In the genomic region with DNA sequence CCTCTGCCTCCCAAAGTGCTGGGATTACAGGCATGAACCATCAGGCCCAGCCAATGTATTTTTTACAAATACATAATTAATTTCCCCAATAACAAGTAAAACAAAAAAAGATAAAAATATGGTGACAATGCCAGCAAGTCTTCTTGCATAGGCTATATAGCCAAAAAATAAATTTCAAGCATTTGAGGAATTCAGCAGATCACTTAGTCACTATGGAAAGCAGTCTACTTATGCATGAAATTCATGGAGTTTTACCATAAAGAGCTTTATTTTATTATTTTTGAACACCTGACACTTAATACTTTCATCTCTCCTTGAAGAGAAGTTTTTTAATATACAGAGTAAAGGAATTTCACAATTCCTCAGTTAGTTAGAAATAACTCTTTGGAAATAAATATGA, we compare ENCODE assay signal across 21 cellular contexts. TPM values are rescaled to one million over a fixed set of nuclear protein-coding genes. Genes with fewer than 3 reads are reported as not detected.
DNase-seq lines count a peak whose midpoint lies in the region; ATAC-seq, FAIRE-seq and TF ChIP-seq lines count a peak whose summit lies in the region.
"Had no signal": no experiment of that assay in that cellular context is flagged by ENCODE, and none has a peak within 500 bp of the region (broad histone marks: within the 10 kb centered on the region; RNA-seq: fewer than 3 reads in every experiment).

No MANE protein-coding gene starts in this region.

- TF ChIP-seq RAD21 in IMR-90 (IDR thresholded peaks at IDR 0.05; ENCODE audit: low read length) (no peak), GM12878 (IDR thresholded peaks at IDR 0.05; ENCODE audit: insufficient read depth, low read depth, low read length) (no peak)

- no peaks in the 10 kb centered on the region; the same call in 1 of the 2 replicates for H3K36me3 ChIP-seq in IMR-90 (ENCODE audit: control insufficient read depth, insufficient read depth, low read length)
- H3K36me3 ChIP-seq in GM12878 (ENCODE audit: control insufficient read depth in 2 of 2, insufficient read depth in 2 of 2, low read length in 1 of 2): peaks cover 0 to 4% of the 10 kb centered on the region in 2 experiments; a peak in 3 of 4 replicates
- H3K36me3 ChIP-seq: Peyer's patch had no signal

- no peak for FAIRE-seq in GM12878 (lab: Jason Lieb, UNC)
- FAIRE-seq: HTR-8/SVneo had no signal

- H2BK120ac ChIP-seq in IMR-90 (ENCODE audit: low read depth, low read length): no peak overlapping the region

- peak overlapping the region; percentile 67 for H2BK5ac ChIP-seq in IMR-90 (ENCODE audit: low read depth, low read length, poor library complexity, severe bottlenecking)

- no TSS peak for BruUV-seq in IMR-90 (replicated peaks; lab: Mats Ljungman, UMichigan)
- BruUV-seq in GM12878 (replicated peaks; lab: Mats Ljungman, UMichigan): no TSS peak

- no peak for TF ChIP-seq POLR2A in IMR-90 (IDR thresholded peaks at IDR 0.05; ENCODE audit: low read depth, low read length)
- no peak for TF ChIP-seq POLR2A in GM12878 (IDR thresholded peaks at IDR 0.05; ENCODE audit: low read depth, low read length)
- no peak for TF ChIP-seq POLR2A in erythroblast (IDR thresholded peaks at IDR 0.05; ENCODE audit: low read length)

- no peak for TF ChIP-seq EP300 in GM12878 (IDR thresholded peaks at IDR 0.05; ENCODE audit: borderline replicate concordance in 1 of 2, control insufficient read depth in 1 of 2, low read depth in 2 of 2, low read length in 2 of 2)

- H3K4me1 ChIP-seq in IMR-90 (ENCODE audit: control insufficient read depth, insufficient read depth, low read length) (peaks cover 6% of the 10 kb centered on the region; the same call in 1 of the 2 replicates), GM12878 (ENCODE audit: control insufficient read depth, insufficient read depth, low read length) (no peaks in the 10 kb centered on the region)
- H3K4me1 ChIP-seq: Peyer's patch had no signal

- H3K27me3 ChIP-seq in IMR-90 (ENCODE audit: control insufficient read depth, insufficient read depth, low read length): no peaks in the 10 kb centered on the region
- no peaks in the 10 kb centered on the region for H3K27me3 ChIP-seq in GM12878 (replicated peaks in 1 of 2; ENCODE audit: control insufficient read depth in 2 of 2, insufficient read depth in 2 of 2, low read length in 1 of 2)
- H3K27me3 ChIP-seq: MG63, Peyer's patch had no signal

- no peak overlapping the region for H4K91ac ChIP-seq in IMR-90 (ENCODE audit: insufficient read depth, low read depth, low read length)

- SMC1A ChIA-PET in GM12878 (lab: Charles Lee; ENCODE audit: uncharacterized antibody, unreplicated experiment): interaction anchor here (0.6 kb wide), 1 partner anchor 30 kb away, joined by 3 read pairs; no protein-coding TSS in a partner anchor

- H3K4me3 ChIP-seq in AG10803 (ENCODE audit: low read length): no peak overlapping the region
- no peak overlapping the region for H3K4me3 ChIP-seq in IMR-90 (ENCODE audit: insufficient read depth, low read depth, low read length)
- no peak overlapping the region for H3K4me3 ChIP-seq in GM12878
- H3K4me3 ChIP-seq in fibroblast of the aortic adventitia (ENCODE audit: low read depth, low read length): no peak overlapping the region
- H3K4me3 ChIP-seq: MG63, Peyer's patch had no signal

- H2AK9ac ChIP-seq in IMR-90 (replicated peaks; ENCODE audit: low read depth, low read length, poor library complexity): no peak overlapping the region

- no peak overlapping the region for H3K18ac ChIP-seq in IMR-90 (ENCODE audit: low read depth, low read length)

- H3K27ac ChIP-seq in IMR-90 (ENCODE audit: insufficient read depth, low read length): peak overlapping the region; percentile 38; the same call in 1 of the 2 replicates
- no peak overlapping the region for H3K27ac ChIP-seq in GM12878 (ENCODE audit: control insufficient read depth, insufficient read depth)
- H3K27ac ChIP-seq: HL-60, Peyer's patch had no signal

- intact Hi-C loops in IMR-90 (cut with micrococcal nuclease): no loop called here
- intact Hi-C loops in GM12878 (cut with micrococcal nuclease; ENCODE audit: unreplicated experiment): no loop called here

- POLR2A ChIA-PET in IMR-90 (lab: Charles Lee; ENCODE audit: unreplicated experiment) (no interaction called here), GM12878 (lab: Charles Lee) (interaction anchor here (0.6 kb wide), 1 partner anchor 94 kb away, joined by 5 read pairs; no protein-coding TSS in a partner anchor)

- H3K9me3 ChIP-seq in IMR-90 (ENCODE audit: control insufficient read depth, insufficient read depth, low read length) (no peaks in the 10 kb centered on the region), GM12878 (replicated peaks; ENCODE audit: control insufficient read depth, insufficient read depth, low read length) (no peaks in the 10 kb centered on the region)
- H3K9me3 ChIP-seq: MG63, Peyer's patch had no signal

- H3K79me2 ChIP-seq in GM12878 (ENCODE audit: control insufficient read depth, insufficient read depth, low read length): no peaks in the 10 kb centered on the region

- H2BK15ac ChIP-seq in IMR-90 (ENCODE audit: low read depth, low read length): no peak overlapping the region; the same call in 2 of the 3 replicates

- H3K9ac ChIP-seq in IMR-90 (ENCODE audit: low read depth, low read length): no peak overlapping the region
- no peak overlapping the region for H3K9ac ChIP-seq in GM12878 (ENCODE audit: control insufficient read depth, insufficient read depth, low read length)

- peak overlapping the region; percentile 55; the same call in 1 of the 2 replicates for H4K5ac ChIP-seq in IMR-90 (ENCODE audit: low read depth, low read length)

- no peak overlapping the region for H3K23ac ChIP-seq in IMR-90 (ENCODE audit: low read depth, low read length)

- H2BK20ac ChIP-seq in IMR-90 (ENCODE audit: low read depth, low read length): no peak overlapping the region

- H3K14ac ChIP-seq in IMR-90 (replicated peaks; ENCODE audit: low read depth, low read length): no peak overlapping the region

- RAD21 ChIA-PET in GM12878 (lab: Charles Lee; ENCODE audit: unreplicated experiment): no interaction called here

- CTCF ChIA-PET in IMR-90 (lab: Yijun Ruan, JAX) (interaction anchor here (0.7 kb wide), 1 partner anchor 8 kb away, joined by 4 read pairs; no protein-coding TSS in a partner anchor), GM12878 (lab: Yijun Ruan, JAX) (interaction anchor here (1.9 kb wide), 1 partner anchor 30 kb away, joined by 6 read pairs; no protein-coding TSS in a partner anchor)

- no peak for TF ChIP-seq CTCF in AG10803 (conservative IDR thresholded peaks at IDR 0.05; ENCODE audit: low read length)
- TF ChIP-seq CTCF in IMR-90 (conservative IDR thresholded peaks at IDR 0.05; ENCODE audit: low read depth, low read length): no peak
- TF ChIP-seq CTCF in GM12878 (IDR thresholded peaks at IDR 0.05 in 2 of 3, conservative IDR thresholded peaks at IDR 0.05 in 1 of 3; ENCODE audit: control insufficient read depth in 2 of 3, extremely low read depth in 1 of 3, insufficient read depth in 1 of 3, low read depth in 3 of 3, low read length in 3 of 3): no peak
- no peak for TF ChIP-seq CTCF in fibroblast of the aortic adventitia (IDR thresholded peaks at IDR 0.05; ENCODE audit: insufficient read depth, low read length)

- H2AFZ ChIP-seq in IMR-90 (replicated peaks; ENCODE audit: low read length, poor library complexity) (no peak overlapping the region), GM12878 (ENCODE audit: control insufficient read depth, low read depth, low read length) (no peak overlapping the region)

- H3K9me1 ChIP-seq in IMR-90 (ENCODE audit: insufficient read depth, low read length): peaks cover 7% of the 10 kb centered on the region

- H3K4me2 ChIP-seq in IMR-90 (ENCODE audit: low read depth, low read length) (no peak overlapping the region), GM12878 (ENCODE audit: control insufficient read depth, insufficient read depth) (no peak overlapping the region)

- H4K20me1 ChIP-seq in IMR-90 (ENCODE audit: insufficient read depth, low read length) (no peaks in the 10 kb centered on the region), GM12878 (ENCODE audit: control insufficient read depth, insufficient read depth) (no peaks in the 10 kb centered on the region)

- ATAC-seq in IMR-90 (ENCODE audit: low read depth) (peak; percentile 40; the same call in 1 of the 2 replicates), GM12878 (no peak)

- no peak overlapping the region for H3K56ac ChIP-seq in IMR-90 (ENCODE audit: extremely low read depth, insufficient read depth, low read length)

- 0 out of 2 replicates have a peak overlapping the region, but pooled peaks have one; percentile 16 for H2AK5ac ChIP-seq in IMR-90 (ENCODE audit: low read depth, low read length)

- DNase-seq in AG10803 (ENCODE audit: low read depth) (peak; percentile 51), IMR-90 (peak; percentile 20), GM12878 (ENCODE audit: low read depth, low spot score) (no peak), fibroblast of the aortic adventitia (ENCODE audit: low read depth) (peak; percentile 42), erythroblast (lab: John Stamatoyannopoulos, UW) (no peak), CD1c-positive myeloid dendritic cell (ENCODE audit: extremely low spot score) (no peak), NCI-H2171 treated with DMSO at 0.1 percent for 48 hours (lab: John Stamatoyannopoulos, UW) (no peak), NCI-H748 treated with DMSO at 0.1 percent for 48 hours (lab: John Stamatoyannopoulos, UW) (no peak)
- DNase-seq: CD4-positive, alpha-beta memory T cell; MG63; NCI-H1048; NCI-H1436 treated with DMSO at 0.1 percent for 48 hours; NCI-H2029 treated with DMSO at 0.1 percent for 48 hours; NCI-H2171; NCI-H446; NCI-H69; NK-92 treated with Interleukin-12 subunit alpha and Interleukin-12 subunit beta, amount 100 ng/mL, for 24 hours; Peyer's patch; Right ventricle myocardium superior had no signal

- dilution Hi-C loops in IMR-90 (cut with HindIII; ENCODE audit: low sequenced_read_pairs, unreplicated experiment): no loop called here

- H3K79me1 ChIP-seq in IMR-90 (ENCODE audit: low read depth in 1 of 2, low read length in 2 of 2): peaks cover 6 to 34% of the 10 kb centered on the region in 2 experiments; a peak in 2 of 4 replicates

- no peak overlapping the region for H4K8ac ChIP-seq in IMR-90 (ENCODE audit: low read depth in 2 of 2, low read length in 2 of 2)

- H3K4ac ChIP-seq in IMR-90 (ENCODE audit: low read depth, low read length): peak overlapping the region; percentile 70; the same call in 1 of the 2 replicates

- in situ Hi-C loops in IMR-90 (cut with MboI; ENCODE audit: low sequenced_read_pairs) (no loop called here), GM12878 (cut with MboI) (no loop called here)

RNA-seq across cellular contexts. Expression of a gene that starts 56.4 kb away (rescaled TPM):
- total RNA-seq in IMR-90 (2012; rRNA removed) (19.7 and 34.4 TPM in 2 replicates), GM12878 (2014; rRNA removed) (20.0 and 23.1 TPM in 2 replicates), GM12878 (2014; rRNA removed; fragmentation: Illumina TruSeq; extraction: Trizol) (24.2 and 25.6 TPM in 2 replicates), GM12878 (2021) (14.5 and 15.0 TPM in 2 replicates), fibroblast of the aortic adventitia (ENCODE audit: low replicate concordance) (2.0 and 20.9 TPM in 2 replicates)
- polyA plus RNA-seq in IMR-90 (2012; rRNA removed) (5.5 and 6.1 TPM in 2 replicates), GM12878 (2011; rRNA removed) (12.3 and 20.7 TPM in 2 replicates), GM12878 (2014; fragmentation: Illumina TruSeq; extraction: Trizol) (18.6 and 22.4 TPM in 2 replicates), GM12878 (2014; fragmentation: Nextera tagmentation; extraction: Ambion mirVana) (1 to 10 TPM; 4.0 to 4.2 TPM), GM12878 (2014; rRNA removed) (8.1 and 8.7 TPM in 2 replicates), GM12878 (2016; fragmentation: Nextera tagmentation; extraction: Ambion mirVana) (10 to 100 TPM; 12.2 to 13.4 TPM)
- 0.33 and 1.00 TPM in 2 replicates for polyA plus RNA-seq in IMR-90 (2012; cell fraction: cytosol; rRNA removed)
- polyA plus RNA-seq in IMR-90 (2012; cell fraction: nucleus; rRNA removed; ENCODE audit: low replicate concordance): 1.3 and 9.7 TPM in 2 replicates
- 65.4 and 73.6 TPM in 2 replicates for total RNA-seq in GM12878 (2013; cell fraction: nucleolus; rRNA removed)
- polyA plus RNA-seq in GM12878 (2011; ENCODE audit: low read depth): 2.6 TPM
- polyA plus RNA-seq in GM12878 (2011; cell fraction: cytosol; rRNA removed): 4.4 and 5.3 TPM in 2 replicates
- 9.0 and 11.1 TPM in 2 replicates for polyA plus RNA-seq in GM12878 (2011; cell fraction: nucleus; rRNA removed)
- polyA plus RNA-seq in GM12878 (2012): 4.9 and 6.0 TPM in 2 replicates
- polyA minus RNA-seq in GM12878 (2011; rRNA and poly(A)+ RNA removed): 32.0 and 34.5 TPM in 2 replicates
- 6.3 and 7.4 TPM in 2 replicates for polyA minus RNA-seq in GM12878 (2011; cell fraction: cytosol; rRNA and poly(A)+ RNA removed)
- polyA minus RNA-seq in GM12878 (2011; cell fraction: nucleus; rRNA and poly(A)+ RNA removed): 21.9 and 47.4 TPM in 2 replicates

Comparison
In these comparisons a context has a peak if more than half of its experiments do, and no peak if none do; other contexts are left out.
1. DNase-seq: peak in AG10803 (single experiment), IMR-90 (single experiment) and fibroblast of the aortic adventitia (single experiment); none in GM12878 (single experiment), erythroblast (0 of 2), CD1c-positive myeloid dendritic cell (single experiment), NCI-H2171 treated with DMSO at 0.1 percent for 48 hours (single experiment) and NCI-H748 treated with DMSO at 0.1 percent for 48 hours (single experiment).